ENCODE assay signal across 1 cellular context in genomic region chr3:183317271-183317670, GRCh38.
TF ChIP-seq lines count a peak whose summit lies in the region.

No MANE protein-coding gene starts in this region.

TF ChIP-seq in WTC11, 78 proteins besides CTCF, POLR2A, EP300 and RAD21 (continued from another document):
- TF ChIP-seq ARID4B (CRISPR knock-in tag; IDR thresholded peaks at IDR 0.05; ENCODE audit: borderline replicate concordance) (no peak), JAZF1 (CRISPR knock-in tag; IDR thresholded peaks at IDR 0.05) (no peak), CREB1 (CRISPR knock-in tag; IDR thresholded peaks at IDR 0.05) (no peak), AR (CRISPR knock-in tag; IDR thresholded peaks at IDR 0.05) (no peak), MYBL2 (CRISPR knock-in tag; IDR thresholded peaks at IDR 0.05) (no peak), ZNF121 (CRISPR knock-in tag; IDR thresholded peaks at IDR 0.05) (no peak)
